Comparison of ENCODE assay signal across 8 cellular contexts in the genomic region with DNA sequence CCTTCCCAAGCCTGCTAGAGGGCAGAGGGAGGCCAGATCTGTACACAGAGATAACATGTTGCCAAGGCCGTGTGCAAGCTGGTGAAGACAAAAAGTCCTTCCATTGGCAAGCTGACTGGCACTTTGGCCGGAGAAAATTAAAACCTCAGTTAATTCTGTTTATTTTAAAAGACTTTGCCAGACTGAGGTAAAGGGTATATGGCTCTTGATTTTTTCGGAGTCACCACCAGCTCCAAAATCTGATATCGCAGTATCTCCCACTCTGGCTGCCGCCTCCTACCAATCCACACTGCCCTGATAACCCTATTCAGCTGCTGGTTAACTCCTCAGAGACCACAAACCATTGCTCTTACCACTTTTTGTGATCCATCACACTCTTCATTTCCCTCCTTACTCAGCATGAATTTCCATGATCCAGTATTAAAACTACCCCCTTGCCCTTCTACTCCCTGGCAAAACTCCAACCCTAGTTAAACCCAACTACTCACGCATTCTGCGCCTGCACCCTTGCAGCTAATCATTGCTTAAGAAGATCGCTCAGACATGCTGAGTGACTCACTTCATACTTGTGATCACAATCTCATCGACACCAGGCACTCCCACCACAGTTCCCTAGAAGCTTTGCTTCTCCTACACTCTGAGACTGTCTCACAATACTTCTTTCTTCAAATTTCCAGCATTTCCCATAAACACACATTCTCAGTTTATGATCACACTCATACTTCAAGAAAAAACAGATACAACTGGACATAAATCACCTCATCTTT. TPM values are rescaled to one million over a fixed set of nuclear protein-coding genes. Genes with fewer than 3 reads are reported as not detected.
DNase-seq lines count a peak whose midpoint lies in the region; ATAC-seq and TF ChIP-seq lines count a peak whose summit lies in the region.

No MANE protein-coding gene starts in this region.

- H3K27me3 Mint-ChIP-seq in stimulated activated memory B cell treated with anti-CD40 and anti-IgM and Interleukin-4, amounts not matched to agents 10 μg/mL and 1 μg/mL and 100 μg/mL, for 72 hours, result no peaks in the 10 kb centered on the region

- in situ Hi-C loops in SK-MEL-5 (cut with HindIII; ENCODE audit: low pct_unique_long_range_greater_than_20kb, low sequenced_read_pairs), result no loop called here

- no peak overlapping the region for H3K4me2 ChIP-seq in OCI-LY7 (ENCODE audit: low read length)

- BruUV-seq in OCI-LY7 (replicated peaks; lab: Mats Ljungman, UMichigan), result no TSS peak

- H3K79me2 ChIP-seq in OCI-LY7 (ENCODE audit: insufficient read depth, low read depth, low read length), result peaks cover 1% of the 10 kb centered on the region; the same call in 1 of the 2 replicates

- POLR2A ChIA-PET in OCI-LY7 (lab: Charles Lee), result interaction anchor here (0.5 to 1.1 kb wide), 5 partner anchors 72 to 362 kb away, joined by 3 to 4 read pairs (median 3); partner anchors contain the start of gene PIK3C2B

- H3K4me1 Mint-ChIP-seq in stimulated activated memory B cell treated with anti-CD40 and anti-IgM and Interleukin-4, amounts not matched to agents 10 μg/mL and 1 μg/mL and 100 μg/mL, for 72 hours, result peaks cover 48% of the 10 kb centered on the region

- intact Hi-C loops in OCI-LY7 (cut with micrococcal nuclease; ENCODE audit: unreplicated experiment), result loop anchor here (10.0 kb wide), 3 partner anchors 147 to 707 kb away; partner anchors contain the start of gene RBBP5

- H3K27ac ChIP-seq in OCI-LY7 (ENCODE audit: low read depth, low read length, poor library complexity, severe bottlenecking), result no peak overlapping the region

- DNase-seq in activated CD4-positive, CD25-positive, alpha-beta regulatory T cell treated with anti-CD3 and anti-CD28 coated beads, Interleukin-2, amount 50 U/mL, for 72 hours, result no peak
- peak; percentile 56 for DNase-seq in SK-MEL-5 (ENCODE audit: low read depth, low spot score)
- peak; percentile 90 to 93 for DNase-seq in cardiac fibroblast (ENCODE audit: low read depth in 2 of 2)
- DNase-seq in left lobe of liver (ENCODE audit: low spot score), result peak; percentile 86
- no peak for DNase-seq in DMS114 treated with DMSO at 0.1 percent for 48 hours (lab: John Stamatoyannopoulos, UW; ENCODE audit: unreplicated experiment)
- no peak for DNase-seq in OCI-LY7 (ENCODE audit: low spot score)

- H3K4me3 Mint-ChIP-seq in stimulated activated memory B cell treated with anti-CD40 and anti-IgM and Interleukin-4, amounts not matched to agents 10 μg/mL and 1 μg/mL and 100 μg/mL, for 72 hours, result no peak overlapping the region

- no peaks in the 10 kb centered on the region for H3K9me2 ChIP-seq in OCI-LY7 (ENCODE audit: insufficient read depth, low read length)

- TF ChIP-seq CTCF in cardiac fibroblast (IDR thresholded peaks at IDR 0.05; ENCODE audit: low read depth, low read length), result no peak
- no peak for TF ChIP-seq CTCF in OCI-LY7 (conservative IDR thresholded peaks at IDR 0.05; ENCODE audit: low read length)

- no peak overlapping the region for H2AFZ ChIP-seq in OCI-LY7 (ENCODE audit: low read length)

- H3K9me3 Mint-ChIP-seq in stimulated activated memory B cell treated with anti-CD40 and anti-IgM and Interleukin-4, amounts not matched to agents 10 μg/mL and 1 μg/mL and 100 μg/mL, for 72 hours, result no peaks in the 10 kb centered on the region

- CTCF ChIA-PET in OCI-LY7 (lab: Charles Lee; ENCODE audit: unreplicated experiment), result no interaction called here

- peak; percentile 78 to 91 for ATAC-seq in activated CD4-positive, CD25-positive, alpha-beta regulatory T cell treated with anti-CD3 and anti-CD28 coated beads, Interleukin-2, amount 50 U/mL, for 24 hours
- peak; percentile 81 for ATAC-seq in left lobe of liver
- ATAC-seq in stimulated activated memory B cell treated with anti-CD40 and anti-IgM and Interleukin-4, amounts not matched to agents 10 μg/mL and 1 μg/mL and 100 μg/mL, for 72 hours, result no peak

- H3K4me1 ChIP-seq in OCI-LY7 (ENCODE audit: insufficient read depth, low read length, poor library complexity, severe bottlenecking), result peaks cover 22% of the 10 kb centered on the region

- no peaks in the 10 kb centered on the region for H4K20me1 ChIP-seq in OCI-LY7 (ENCODE audit: insufficient read depth, low read length)

- peaks cover 9% of the 10 kb centered on the region; the same call in 1 of the 2 replicates for H3K36me3 ChIP-seq in OCI-LY7 (ENCODE audit: insufficient read depth, low read length)

- H3K36me3 Mint-ChIP-seq in stimulated activated memory B cell treated with anti-CD40 and anti-IgM and Interleukin-4, amounts not matched to agents 10 μg/mL and 1 μg/mL and 100 μg/mL, for 72 hours, result no peaks in the 10 kb centered on the region

- peak overlapping the region; percentile 65 for H3K27ac Mint-ChIP-seq in stimulated activated memory B cell treated with anti-CD40 and anti-IgM and Interleukin-4, amounts not matched to agents 10 μg/mL and 1 μg/mL and 100 μg/mL, for 72 hours

- H3K4me3 ChIP-seq in cardiac fibroblast (replicated peaks in 1 of 2; ENCODE audit: low read depth in 2 of 2, low read length in 2 of 2) (peak overlapping the region; percentile 2 to 25), OCI-LY7 (ENCODE audit: low read depth, low read length, poor library complexity, severe bottlenecking) (no peak overlapping the region)

- H3K9me3 ChIP-seq in OCI-LY7 (ENCODE audit: low read length), result no peaks in the 10 kb centered on the region

RNA-seq across cellular contexts. Expression of gene PPP1R15B, which starts 5.8 kb away (rescaled TPM):
- 24.8 and 25.1 TPM in 2 replicates for total RNA-seq in SK-MEL-5 (2014; rRNA removed; shearing (Covaris generic))
- 39.0 and 48.6 TPM in 2 replicates for polyA plus RNA-seq in SK-MEL-5 (2015; cell fraction: cytosol; rRNA removed)
- 40.4 and 45.1 TPM in 2 replicates for polyA plus RNA-seq in SK-MEL-5 (2015; cell fraction: nucleus; rRNA removed)
- 34.1 TPM for total RNA-seq in left lobe of liver
- total RNA-seq in OCI-LY7 (2014; rRNA removed; shearing (Covaris generic)), result 63.5 and 72.6 TPM in 2 replicates
- total RNA-seq in OCI-LY7 (2022), result 79.2 and 91.3 TPM in 2 replicates

RNA-seq across cellular contexts. Expression of gene PLEKHA6, which starts 57.7 kb away (rescaled TPM):
- 0.08 TPM in 1 of 2 replicates, not detected in the other for total RNA-seq in SK-MEL-5 (2014; rRNA removed; shearing (Covaris generic))
- polyA plus RNA-seq in SK-MEL-5 (2015; cell fraction: cytosol; rRNA removed), result 0.04 and 0.10 TPM in 2 replicates
- 0.11 and 0.26 TPM in 2 replicates for polyA plus RNA-seq in SK-MEL-5 (2015; cell fraction: nucleus; rRNA removed)
- 28.8 TPM for total RNA-seq in left lobe of liver
- total RNA-seq in OCI-LY7 (2014; rRNA removed; shearing (Covaris generic)), result not detected in 2 replicates
- total RNA-seq in OCI-LY7 (2022), result not detected in 2 replicates

Comparison
In these comparisons a context has a peak if more than half of its experiments do, and no peak if none do; other contexts are left out.
1. DNase-seq: peak in SK-MEL-5 (single experiment), cardiac fibroblast (2 of 2) and left lobe of liver (single experiment); none in activated CD4-positive, CD25-positive, alpha-beta regulatory T cell treated with anti-CD3 and anti-CD28 coated beads, Interleukin-2, amount 50 U/mL, for 72 hours (single experiment), DMS114 treated with DMSO at 0.1 percent for 48 hours (single experiment) and OCI-LY7 (single experiment).
2. RNA of gene PLEKHA6, which starts 57.7 kb away (total RNA-seq): 28.8 TPM in left lobe of liver (single experiment); not detected in OCI-LY7 and 0.08 TPM in SK-MEL-5; every median in the first group is over 10 times any median in the second.